35 cellular contexts compared by ENCODE assay signal in genomic region chr15:55637086-55637485, GRCh38. TPM values are rescaled to one million over a fixed set of nuclear protein-coding genes. Genes with fewer than 3 reads are reported as not detected.
"Had no signal": no experiment of that assay in that cellular context is flagged by ENCODE, and none has a peak within 500 bp of the region (broad histone marks: within the 10 kb centered on the region; RNA-seq: fewer than 3 reads in every experiment).

No MANE protein-coding gene starts in this region.

- H3K4me3 ChIP-seq: adrenal gland, body of pancreas, breast epithelium had no signal

- H3K4me1 ChIP-seq: adrenal gland, body of pancreas, breast epithelium had no signal

- H3K27ac ChIP-seq: adrenal gland, body of pancreas, brain microvascular endothelial cell, breast epithelium, VCaP had no signal

- H3K9me3 ChIP-seq: adrenal gland, body of pancreas, breast epithelium had no signal

- H3K36me3 ChIP-seq: adrenal gland, brain microvascular endothelial cell, breast epithelium had no signal

- DNase-seq: activated B cell treated with CpG ODN at 0.5 μM for 24 hours; activated CD4-positive, alpha-beta memory T cell treated with anti-CD3 and anti-CD28 coated beads for 36 hours; activated CD4-positive, alpha-beta T cell treated with anti-CD3 and anti-CD28 coated beads for 4 hours; activated CD4-positive, alpha-beta T cell treated with anti-CD3 and anti-CD28 coated beads, Interleukin-2, amount 10 ng/mL, durations not matched to agents 24 days and 14 days; activated CD4-positive, alpha-beta T cell treated with anti-CD3 and anti-CD28 coated beads, Interleukin-2, amount 50 U/mL, for 1 hour; activated CD4-positive, alpha-beta T cell treated with anti-CD3 and anti-CD28 coated beads, Interleukin-2, amount 50 U/mL, for 4 hours; activated CD4-positive, CD25-positive, alpha-beta regulatory T cell treated with anti-CD3 and anti-CD28 coated beads, Interleukin-2, amount 50 U/mL, for 72 hours; activated CD8-positive, alpha-beta memory T cell treated with anti-CD3 and anti-CD28 coated beads, Interleukin-2, amount 50 U/mL, for 4 hours; activated CD8-positive, alpha-beta T cell treated with anti-CD3 and anti-CD28 coated beads for 36 hours; activated effector memory CD4-positive, alpha-beta T cell treated with anti-CD3 and anti-CD28 coated beads, Interleukin-2, amount 50 U/mL, for 16 hours; activated gamma-delta T cell treated with Interleukin-2 at 50 U/mL for 16 hours; activated naive CD4-positive, alpha-beta T cell; activated naive CD4-positive, alpha-beta T cell treated with anti-CD3 and anti-CD28 coated beads for 36 hours; activated naive CD4-positive, alpha-beta T cell treated with anti-CD3 and anti-CD28 coated beads, Interleukin-2, amount 50 U/mL, for 16 hours; activated naive CD8-positive, alpha-beta T cell treated with anti-CD3 and anti-CD28 coated beads for 36 hours; activated T-cell treated with anti-CD3 and anti-CD28 coated beads for 4 hours; activated T-cell treated with anti-CD3 and anti-CD28 coated beads, Interleukin-2, amount 50 U/mL, for 1 hour; activated T-cell treated with anti-CD3 and anti-CD28 coated beads, Interleukin-2, amount 50 U/mL, for 4 hours; activated T-cell treated with anti-CD3 and anti-CD28 coated beads, Interleukin-2, amount 50 U/mL, for 72 hours; adrenal gland; amniotic stem cell; aorta; body of pancreas; brain microvascular endothelial cell; central memory CD4-positive, alpha-beta T cell; T-cell; T-helper 17 cell; T1000 had no signal

- H3K27me3 ChIP-seq: adrenal gland, body of pancreas, brain microvascular endothelial cell, breast epithelium had no signal

RNA-seq across cellular contexts. Expression of gene PYGO1, which starts 48.9 kb away (rescaled TPM):
- total RNA-seq: activated CD4-positive, alpha-beta memory T cell treated with anti-CD3 and anti-CD28 coated beads for 36 hours; activated CD4-positive, alpha-beta T cell treated with anti-CD3 and anti-CD28 coated beads, Interleukin-2, amount 10 ng/mL, durations not matched to agents 24 days and 14 days; activated CD8-positive, alpha-beta T cell treated with anti-CD3 and anti-CD28 coated beads for 36 hours; activated naive CD4-positive, alpha-beta T cell treated with anti-CD3 and anti-CD28 coated beads for 36 hours; activated naive CD4-positive, alpha-beta T cell treated with anti-CD3 and anti-CD28 coated beads, Interleukin-2, amount 50 U/mL, for 72 hours; activated naive CD8-positive, alpha-beta T cell treated with anti-CD3 and anti-CD28 coated beads for 36 hours; activated T-cell treated with anti-CD3 and anti-CD28 coated beads, Interleukin-2, amount 50 U/mL, for 72 hours; activated T-helper 1 cell treated with anti-CD3 and anti-CD28 coated beads, Interleukin-12 subunit alpha, Interleukin-12 subunit beta, Interleukin-2, Interleukin-4 antibody, amounts not matched to agents 30 ng/mL and 10 ng/mL and 1 ng/mL, durations not matched to agents 14 hours and 24 hours and 36 hours; activated T-helper 17 cell treated with anti-CD3 and anti-CD28 coated beads, Interleukin-2, amount 50 U/mL, for 72 hours; T-helper 1 cell treated with Interleukin-12 subunit alpha and Interleukin-12 subunit beta and Interleukin-4 antibody, amounts not matched to agents 30 ng/mL and 1 ng/mL, for 36 hours; T-helper 17 cell; T-helper 2 cell treated with Interferon-gamma antibody and Interleukin-4, amounts not matched to agents 100 ng/mL and 5 ng/mL, for 36 hours had no signal
